ENCODE assay signal across 18 cellular contexts in genomic region chr3:64971584-64971983, GRCh38.
A peak's percentile ranks its signal among the peaks of the same experiment; 100 is the strongest.
DNase-seq lines count a peak whose midpoint lies in the region; TF ChIP-seq lines count a peak whose summit lies in the region.
"Had no signal": no experiment of that assay in that cellular context is flagged by ENCODE, and none has a peak within 500 bp of the region (broad histone marks: within the 10 kb centered on the region; RNA-seq: fewer than 3 reads in every experiment).

No MANE protein-coding gene starts in this region.

- no peaks in the 10 kb centered on the region for H3K9me2 ChIP-seq in SK-N-SH

- no peak overlapping the region for H3K4me3 ChIP-seq in BE2C (ENCODE audit: low read depth, low read length)
- no peak overlapping the region for H3K4me3 ChIP-seq in SK-N-SH (ENCODE audit: low read depth in 2 of 2, low read length in 1 of 2)
- no peak overlapping the region for H3K4me3 ChIP-seq in smooth muscle cell
- H3K4me3 ChIP-seq: GM12878, GM23338 had no signal

- no peaks in the 10 kb centered on the region for H3K36me3 ChIP-seq in BE2C
- H3K36me3 ChIP-seq in SK-N-SH (replicated peaks in 1 of 2; ENCODE audit: control insufficient read depth in 1 of 2, insufficient read depth in 2 of 2, low read length in 1 of 2): no peaks in the 10 kb centered on the region
- H3K36me3 ChIP-seq in smooth muscle cell (ENCODE audit: low read depth): no peaks in the 10 kb centered on the region

- H3K4me2 ChIP-seq in SK-N-SH (no peak overlapping the region), smooth muscle cell (no peak overlapping the region)
- H3K4me2 ChIP-seq: GM23338, KMS-11 had no signal

- H3K27ac ChIP-seq in SK-N-SH (ENCODE audit: low read depth in 2 of 2, low read length in 1 of 2): peak overlapping the region in 1 of 2 experiments; percentile 65; a peak in 2 of 4 replicates
- H3K27ac ChIP-seq in smooth muscle cell (ENCODE audit: low read depth): peak overlapping the region; percentile 70
- H3K27ac ChIP-seq: KMS-11 had no signal

- POLR2A ChIA-PET in SK-N-SH (lab: Yijun Ruan, JAX): interaction anchor here (0.7 kb wide), 1 partner anchor 1033 kb away, joined by 3 read pairs; no protein-coding TSS in a partner anchor

- H4K20me1 ChIP-seq in SK-N-SH (ENCODE audit: insufficient read depth) (no peaks in the 10 kb centered on the region), smooth muscle cell (ENCODE audit: low read depth) (no peaks in the 10 kb centered on the region)

- H3F3A ChIP-seq in SK-N-SH (replicated peaks; ENCODE audit: insufficient read depth) (peaks cover 9% of the 10 kb centered on the region), smooth muscle cell (ENCODE audit: low read depth) (peaks cover 3% of the 10 kb centered on the region)

- no peak overlapping the region for H2AFZ ChIP-seq in SK-N-SH (ENCODE audit: low read depth)
- H2AFZ ChIP-seq in smooth muscle cell (ENCODE audit: low read depth): no peak overlapping the region
- H2AFZ ChIP-seq: GM23338 had no signal

- H3K9me3 ChIP-seq in BE2C (no peaks in the 10 kb centered on the region), SK-N-SH (no peaks in the 10 kb centered on the region), smooth muscle cell (replicated peaks; ENCODE audit: low read depth) (no peaks in the 10 kb centered on the region)

- DNase-seq in BE2C: peak; percentile 24
- peak; percentile 38 for DNase-seq in DMS79 treated with DMSO at 0.1 percent for 48 hours (lab: John Stamatoyannopoulos, UW)
- DNase-seq in SK-N-SH: peak; percentile 20
- no peak for DNase-seq in smooth muscle cell (lab: John Stamatoyannopoulos, UW; ENCODE audit: unreplicated experiment)
- no peak for DNase-seq in activated effector memory CD4-positive, alpha-beta T cell treated with anti-CD3 and anti-CD28 coated beads, Interleukin-2, amount 50 U/mL, for 16 hours
- no peak for DNase-seq in NCI-H1436 treated with DMSO at 0.1 percent for 48 hours (lab: John Stamatoyannopoulos, UW)
- DNase-seq: C1 segment of cervical spinal cord; CD4-positive, CD25-positive, alpha-beta regulatory T cell; CD8-positive, alpha-beta memory T cell; COR-L47; DMS 273 treated with DMSO at 0.1 percent for 48 hours; DND-41; EL; H7; HFFc6 had no signal

- TF ChIP-seq EP300 in SK-N-SH (IDR thresholded peaks at IDR 0.05; ENCODE audit: borderline replicate concordance in 1 of 2, low read depth in 1 of 2, low read length in 1 of 2): peak in 1 of 2 experiments; percentile 44; a peak in 1 of 4 replicates

- TF ChIP-seq CTCF in BE2C (IDR thresholded peaks at IDR 0.05; ENCODE audit: low read depth, low read length): no peak
- no peak for TF ChIP-seq CTCF in SK-N-SH (IDR thresholded peaks at IDR 0.05)
- no peak for TF ChIP-seq CTCF in smooth muscle cell (IDR thresholded peaks at IDR 0.05; ENCODE audit: borderline replicate concordance, insufficient read depth, poor library complexity, severe bottlenecking)

- no peak overlapping the region for H3K9ac ChIP-seq in SK-N-SH
- no peak overlapping the region for H3K9ac ChIP-seq in smooth muscle cell (ENCODE audit: low read depth)
- H3K9ac ChIP-seq: KMS-11 had no signal

- H3K27me3 ChIP-seq in BE2C (no peaks in the 10 kb centered on the region), SK-N-SH (ENCODE audit: insufficient read depth) (no peaks in the 10 kb centered on the region), smooth muscle cell (ENCODE audit: low read depth) (no peaks in the 10 kb centered on the region)

- no peaks in the 10 kb centered on the region for H3K79me2 ChIP-seq in SK-N-SH (ENCODE audit: insufficient read depth)
- no peaks in the 10 kb centered on the region for H3K79me2 ChIP-seq in smooth muscle cell (ENCODE audit: low read depth)

- TF ChIP-seq RAD21 in SK-N-SH (IDR thresholded peaks at IDR 0.05; ENCODE audit: low read length): no peak

- CTCF ChIA-PET in SK-N-SH (lab: Yijun Ruan, JAX): interaction anchor here (1.3 kb wide), 1 partner anchor 199 kb away, joined by 4 read pairs; no protein-coding TSS in a partner anchor

- peaks cover 10% of the 10 kb centered on the region; the same call in 1 of the 2 replicates for H3K4me1 ChIP-seq in BE2C
- H3K4me1 ChIP-seq in SK-N-SH (ENCODE audit: control insufficient read depth in 1 of 2, insufficient read depth in 2 of 2, low read depth in 1 of 2, low read length in 1 of 2): peaks cover 0 to 17% of the 10 kb centered on the region in 2 experiments; a peak in 3 of 4 replicates
- H3K4me1 ChIP-seq in smooth muscle cell (ENCODE audit: low read depth): peaks cover 9% of the 10 kb centered on the region

TF ChIP-seq in SK-N-SH, 30 proteins besides CTCF, POLR2A, EP300 and RAD21:
- TF ChIP-seq SIN3A (IDR thresholded peaks at IDR 0.05; ENCODE audit: borderline replicate concordance, low read depth, low read length) (no peak), RFX5 (IDR thresholded peaks at IDR 0.05; ENCODE audit: low read length) (no peak), CHD2 (IDR thresholded peaks at IDR 0.05; ENCODE audit: low read length, partially characterized antibody) (no peak), TCF12 (IDR thresholded peaks at IDR 0.05) (0 out of 2 replicates have a peak, but pooled peaks have one; percentile 14), MXI1 (IDR thresholded peaks at IDR 0.05; ENCODE audit: low read depth, low read length) (no peak; the same call in 1 of the 2 replicates), GATA2 (CRISPR knock-in tag; IDR thresholded peaks at IDR 0.05) (peak; percentile 42), FOXJ3 (CRISPR knock-in tag; IDR thresholded peaks at IDR 0.05) (no peak), TAF1 (IDR thresholded peaks at IDR 0.05; ENCODE audit: borderline replicate concordance, low read depth, low read length) (no peak), USF2 (IDR thresholded peaks at IDR 0.05; ENCODE audit: borderline replicate concordance, low read depth, low read length) (no peak), GABPA (IDR thresholded peaks at IDR 0.05; ENCODE audit: low read depth) (no peak), RXRA (IDR thresholded peaks at IDR 0.05; ENCODE audit: borderline replicate concordance, low read depth) (no peak), JUND (IDR thresholded peaks at IDR 0.05) (no peak), ELF1 (IDR thresholded peaks at IDR 0.05) (no peak), NFIC (IDR thresholded peaks at IDR 0.05; ENCODE audit: borderline replicate concordance) (no peak)
- TF ChIP-seq, protein P1, sequence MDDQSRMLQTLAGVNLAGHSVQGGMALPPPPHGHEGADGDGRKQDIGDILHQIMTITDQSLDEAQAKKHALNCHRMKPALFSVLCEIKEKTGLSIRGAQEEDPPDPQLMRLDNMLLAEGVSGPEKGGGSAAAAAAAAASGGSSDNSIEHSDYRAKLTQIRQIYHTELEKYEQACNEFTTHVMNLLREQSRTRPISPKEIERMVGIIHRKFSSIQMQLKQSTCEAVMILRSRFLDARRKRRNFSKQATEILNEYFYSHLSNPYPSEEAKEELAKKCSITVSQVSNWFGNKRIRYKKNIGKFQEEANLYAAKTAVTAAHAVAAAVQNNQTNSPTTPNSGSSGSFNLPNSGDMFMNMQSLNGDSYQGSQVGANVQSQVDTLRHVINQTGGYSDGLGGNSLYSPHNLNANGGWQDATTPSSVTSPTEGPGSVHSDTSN (IDR thresholded peaks at IDR 0.05): no peak
- TF ChIP-seq, protein P2, sequence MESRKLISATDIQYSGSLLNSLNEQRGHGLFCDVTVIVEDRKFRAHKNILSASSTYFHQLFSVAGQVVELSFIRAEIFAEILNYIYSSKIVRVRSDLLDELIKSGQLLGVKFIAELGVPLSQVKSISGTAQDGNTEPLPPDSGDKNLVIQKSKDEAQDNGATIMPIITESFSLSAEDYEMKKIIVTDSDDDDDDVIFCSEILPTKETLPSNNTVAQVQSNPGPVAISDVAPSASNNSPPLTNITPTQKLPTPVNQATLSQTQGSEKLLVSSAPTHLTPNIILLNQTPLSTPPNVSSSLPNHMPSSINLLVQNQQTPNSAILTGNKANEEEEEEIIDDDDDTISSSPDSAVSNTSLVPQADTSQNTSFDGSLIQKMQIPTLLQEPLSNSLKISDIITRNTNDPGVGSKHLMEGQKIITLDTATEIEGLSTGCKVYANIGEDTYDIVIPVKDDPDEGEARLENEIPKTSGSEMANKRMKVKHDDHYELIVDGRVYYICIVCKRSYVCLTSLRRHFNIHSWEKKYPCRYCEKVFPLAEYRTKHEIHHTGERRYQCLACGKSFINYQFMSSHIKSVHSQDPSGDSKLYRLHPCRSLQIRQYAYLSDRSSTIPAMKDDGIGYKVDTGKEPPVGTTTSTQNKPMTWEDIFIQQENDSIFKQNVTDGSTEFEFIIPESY (IDR thresholded peaks at IDR 0.05; ENCODE audit: borderline replicate concordance, low read depth): no peak

Comparison
In these comparisons a context has a peak if more than half of its experiments do, and no peak if none do; other contexts are left out.
1. DNase-seq: peak in BE2C (single experiment), DMS79 treated with DMSO at 0.1 percent for 48 hours (single experiment) and SK-N-SH (single experiment); none in smooth muscle cell (single experiment), activated effector memory CD4-positive, alpha-beta T cell treated with anti-CD3 and anti-CD28 coated beads, Interleukin-2, amount 50 U/mL, for 16 hours (single experiment) and NCI-H1436 treated with DMSO at 0.1 percent for 48 hours (single experiment).